10 cellular contexts compared by ENCODE assay signal in genomic region chr13:40178130-40178529, GRCh38.
"Had no signal": no experiment of that assay in that cellular context is flagged by ENCODE, and none has a peak within 500 bp of the region (broad histone marks: within the 10 kb centered on the region; RNA-seq: fewer than 3 reads in every experiment).

No MANE protein-coding gene starts in this region.

- H3K27ac ChIP-seq: gastrocnemius medialis, heart left ventricle, neutrophil, thyroid gland had no signal

- H3K27ac Mint-ChIP-seq: immature natural killer cell had no signal

- H3K36me3 ChIP-seq: gastrocnemius medialis, heart left ventricle, neutrophil, thyroid gland had no signal

- H3K4me3 ChIP-seq: gastrocnemius medialis, heart left ventricle, lung, thyroid gland had no signal

- H3K9me3 ChIP-seq: gastrocnemius medialis, heart left ventricle, neutrophil, thyroid gland had no signal

- H3K4me1 ChIP-seq: thyroid gland had no signal

- H3K4me1 Mint-ChIP-seq: immature natural killer cell had no signal

- H3K27me3 ChIP-seq: gastrocnemius medialis, heart left ventricle, thyroid gland had no signal

- H3K9me3 Mint-ChIP-seq: immature natural killer cell had no signal

- DNase-seq: activated CD4-positive, CD25-positive, alpha-beta regulatory T cell treated with anti-CD3 and anti-CD28 coated beads, Interleukin-2, amount 50 U/mL, for 72 hours; dermis blood vessel endothelial cell; gastrocnemius medialis; heart left ventricle; immature natural killer cell; stimulated activated CD4-positive, alpha-beta T cell treated with anti-CD3 and anti-CD28 coated beads, Interleukin-1b, Interleukin-23, amount 100 ng/mL, for 48 hours; SW 1271; thyroid gland had no signal

- ATAC-seq: gastrocnemius medialis, heart left ventricle had no signal

- H3K36me3 Mint-ChIP-seq: immature natural killer cell had no signal

- H3K4me3 Mint-ChIP-seq: immature natural killer cell had no signal
